In the genomic region with DNA sequence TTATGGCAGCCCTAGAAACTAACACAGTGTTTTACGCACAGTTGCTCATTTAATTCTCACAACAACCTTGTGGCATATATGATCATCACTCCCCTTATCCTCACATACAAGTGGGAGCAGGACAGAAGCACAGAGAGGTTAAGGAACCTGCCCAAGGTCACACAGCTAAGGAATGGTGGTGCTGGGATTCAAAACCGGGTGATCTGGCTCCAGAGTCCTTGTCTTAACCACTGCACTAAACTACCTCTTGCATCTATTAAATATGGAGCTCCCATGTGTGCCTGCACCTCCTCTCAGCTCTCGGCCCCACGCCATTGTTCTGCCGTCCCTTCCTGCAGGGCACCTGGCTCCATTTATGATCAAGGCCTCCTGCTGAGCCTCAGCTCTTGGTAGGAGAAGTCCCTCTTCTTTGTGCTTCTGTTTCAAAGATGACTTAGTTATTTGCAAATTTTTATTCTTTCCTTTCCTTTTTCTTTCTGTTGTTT, we compare ENCODE assay signal across 13 cellular contexts.
DNase-seq lines count a peak whose midpoint lies in the region; ATAC-seq, FAIRE-seq and TF ChIP-seq lines count a peak whose summit lies in the region.
"Had no signal": no experiment of that assay in that cellular context is flagged by ENCODE, and none has a peak within 500 bp of the region (broad histone marks: within the 10 kb centered on the region; RNA-seq: fewer than 3 reads in every experiment).

No MANE protein-coding gene starts in this region.

- intact Hi-C loops in HepG2 (cut with micrococcal nuclease; ENCODE audit: unreplicated experiment) (loop anchor here (10.0 kb wide), 1 partner anchor 85 kb away; no protein-coding TSS in a partner anchor), right lobe of liver (cut with DNase I) (no loop called here), lower lobe of right lung (cut with DNase I) (no loop called here), upper lobe of right lung (cut with DNase I) (no loop called here)
- intact Hi-C loops in activated T-helper 1 cell treated with anti-CD3 and anti-CD28 coated beads, Interleukin-12 subunit alpha, Interleukin-12 subunit beta, Interleukin-2, Interleukin-4 antibody, amounts not matched to agents 30 ng/mL and 10 ng/mL and 1 ng/mL, durations not matched to agents 14 hours and 24 hours and 36 hours (cut with micrococcal nuclease) = loop anchor here (5.0 kb wide), 1 partner anchor 97 kb away; no protein-coding TSS in a partner anchor

- no peak for FAIRE-seq in HepG2 (lab: Jason Lieb, UNC)
- FAIRE-seq: GM19239 had no signal

- POLR2A ChIA-PET in HepG2 (lab: Yijun Ruan, JAX) = no interaction called here

- H2AFZ ChIP-seq in HepG2 (ENCODE audit: low read length) = no peak overlapping the region

- TF ChIP-seq EP300 in HepG2 (IDR thresholded peaks at IDR 0.05; ENCODE audit: low read depth in 2 of 2, low read length in 2 of 2) (no peak), HepG2 (CRISPR knock-in tag; IDR thresholded peaks at IDR 0.05; ENCODE audit: borderline replicate concordance) (no peak)

- H3K36me3 ChIP-seq in HepG2 (replicated peaks in 1 of 2; ENCODE audit: control insufficient read depth in 1 of 2, insufficient read depth in 2 of 2, low read length in 2 of 2) (peaks cover 1 to 9% of the 10 kb centered on the region in 2 experiments; a peak in 1 of 5 replicates), right lobe of liver (no peaks in the 10 kb centered on the region), lower lobe of right lung (no peaks in the 10 kb centered on the region), upper lobe of right lung (no peaks in the 10 kb centered on the region)

- 92% methylated on average over 5 of the region's 5 CpGs for WGBS in HepG2 (ENCODE audit: low lambda C conversion rate)
- WGBS in right lobe of liver (ENCODE audit: insufficient coverage, low coverage, low lambda C conversion rate, missing lambda C conversion rate) = 100% methylated on average over 1 of the region's 5 CpGs

- peak overlapping the region; percentile 99 for H3K27ac Mint-ChIP-seq in activated T-helper 1 cell treated with anti-CD3 and anti-CD28 coated beads, Interleukin-12 subunit alpha, Interleukin-12 subunit beta, Interleukin-2, Interleukin-4 antibody, amounts not matched to agents 30 ng/mL and 10 ng/mL and 1 ng/mL, durations not matched to agents 14 hours and 24 hours and 36 hours

- CTCF ChIA-PET in HepG2 (lab: Yijun Ruan, JAX; ENCODE audit: low intra/inter-chr PET ratio, low total read pairs) = no interaction called here

- H3K27me3 ChIP-seq in HepG2 (ENCODE audit: control insufficient read depth in 1 of 2, insufficient read depth in 2 of 2, low read length in 2 of 2) (no peaks in the 10 kb centered on the region), right lobe of liver (no peaks in the 10 kb centered on the region), lower lobe of right lung (ENCODE audit: low read depth) (no peaks in the 10 kb centered on the region), upper lobe of right lung (no peaks in the 10 kb centered on the region)

- peak overlapping the region; percentile 41; the same call in 1 of the 2 replicates for H3K9ac ChIP-seq in HepG2 (ENCODE audit: insufficient read depth, low read depth, low read length)

- DNase-seq in HepG2 (ENCODE audit: low spot score) = no peak
- no peak for DNase-seq in right lobe of liver
- no peak for DNase-seq in activated T-helper 1 cell treated with anti-CD3 and anti-CD28 coated beads, Interleukin-12 subunit alpha, Interleukin-12 subunit beta, Interleukin-2, Interleukin-4 antibody, amounts not matched to agents 30 ng/mL and 10 ng/mL and 1 ng/mL, durations not matched to agents 14 hours and 24 hours and 36 hours (ENCODE audit: low spot score)
- DNase-seq in lower lobe of right lung = no peak
- peak; percentile 33 for DNase-seq in upper lobe of right lung
- no peak for DNase-seq in globus pallidus (ENCODE audit: low spot score)
- no peak for DNase-seq in 8988T
- no peak for DNase-seq in NCI-H1048 (lab: John Stamatoyannopoulos, UW)
- DNase-seq: DMS153, left ventricle myocardium inferior, NCI-H1417, NCI-H2171 treated with DMSO at 0.1 percent for 48 hours had no signal

- no TSS peak for BruUV-seq in HepG2 (replicated peaks; lab: Mats Ljungman, UMichigan)

- ATAC-seq in HepG2 (no peak), right lobe of liver (no peak), lower lobe of right lung (no peak), upper lobe of right lung (no peak)

- H3K4me3 ChIP-seq in HepG2 (replicated peaks in 1 of 3; ENCODE audit: insufficient read depth in 1 of 3, low read depth in 2 of 3, low read length in 3 of 3) (peak overlapping the region in 1 of 3 experiments; percentile 71; a peak in 1 of 6 replicates), right lobe of liver (no peak overlapping the region), lower lobe of right lung (no peak overlapping the region), upper lobe of right lung (no peak overlapping the region)
- H3K4me3 ChIP-seq: left ventricle myocardium inferior had no signal

- peaks cover 8% of the 10 kb centered on the region for H3K79me2 ChIP-seq in HepG2 (ENCODE audit: insufficient read depth, low read length)

- H3K9me3 Mint-ChIP-seq in activated T-helper 1 cell treated with anti-CD3 and anti-CD28 coated beads, Interleukin-12 subunit alpha, Interleukin-12 subunit beta, Interleukin-2, Interleukin-4 antibody, amounts not matched to agents 30 ng/mL and 10 ng/mL and 1 ng/mL, durations not matched to agents 14 hours and 24 hours and 36 hours = peaks cover 44% of the 10 kb centered on the region

- H3K36me3 Mint-ChIP-seq in activated T-helper 1 cell treated with anti-CD3 and anti-CD28 coated beads, Interleukin-12 subunit alpha, Interleukin-12 subunit beta, Interleukin-2, Interleukin-4 antibody, amounts not matched to agents 30 ng/mL and 10 ng/mL and 1 ng/mL, durations not matched to agents 14 hours and 24 hours and 36 hours (ENCODE audit: low read depth) = peaks cover 28% of the 10 kb centered on the region

- TF ChIP-seq POLR2A in HepG2 (IDR thresholded peaks at IDR 0.05; ENCODE audit: insufficient read depth in 1 of 2, low read depth in 2 of 2, low read length in 2 of 2) (no peak), right lobe of liver (IDR thresholded peaks at IDR 0.05) (no peak)

- TF ChIP-seq CTCF in HepG2 (CRISPR knock-in tag; IDR thresholded peaks at IDR 0.05) = no peak
- TF ChIP-seq CTCF in right lobe of liver (IDR thresholded peaks at IDR 0.05) = no peak
- no peak for TF ChIP-seq CTCF in lower lobe of right lung (IDR thresholded peaks at IDR 0.05)
- TF ChIP-seq CTCF in upper lobe of right lung (IDR thresholded peaks at IDR 0.05) = no peak

- H3K9me3 ChIP-seq in HepG2 (ENCODE audit: low read length) = peaks cover 12% of the 10 kb centered on the region
- peaks cover 0 to 9% (median 0%) of the 10 kb centered on the region in 4 donors for H3K9me3 ChIP-seq in right lobe of liver
- peaks cover 20% of the 10 kb centered on the region for H3K9me3 ChIP-seq in lower lobe of right lung
- peaks cover 9% of the 10 kb centered on the region for H3K9me3 ChIP-seq in upper lobe of right lung

- peak overlapping the region; percentile 92 for H3K27ac ChIP-seq in HepG2 (ENCODE audit: extremely low read length, insufficient read depth, low read length)
- H3K27ac ChIP-seq in right lobe of liver = no peak overlapping the region
- peak overlapping the region; percentile 74 for H3K27ac ChIP-seq in lower lobe of right lung
- peak overlapping the region; percentile 73 for H3K27ac ChIP-seq in upper lobe of right lung
- H3K27ac ChIP-seq: left ventricle myocardium inferior had no signal

- H4K20me1 ChIP-seq in HepG2 (ENCODE audit: insufficient read depth, low read length) = no peaks in the 10 kb centered on the region

- TF ChIP-seq RAD21 in HepG2 (CRISPR knock-in tag; IDR thresholded peaks at IDR 0.05) = no peak

- no peak overlapping the region for H3K4me3 Mint-ChIP-seq in activated T-helper 1 cell treated with anti-CD3 and anti-CD28 coated beads, Interleukin-12 subunit alpha, Interleukin-12 subunit beta, Interleukin-2, Interleukin-4 antibody, amounts not matched to agents 30 ng/mL and 10 ng/mL and 1 ng/mL, durations not matched to agents 14 hours and 24 hours and 36 hours

- H3K4me2 ChIP-seq in HepG2 (ENCODE audit: low read depth, low read length) = peak overlapping the region; percentile 90

- peaks cover 48% of the 10 kb centered on the region for H3K4me1 Mint-ChIP-seq in activated T-helper 1 cell treated with anti-CD3 and anti-CD28 coated beads, Interleukin-12 subunit alpha, Interleukin-12 subunit beta, Interleukin-2, Interleukin-4 antibody, amounts not matched to agents 30 ng/mL and 10 ng/mL and 1 ng/mL, durations not matched to agents 14 hours and 24 hours and 36 hours (ENCODE audit: low read depth)

- H3K4me1 ChIP-seq in HepG2 (ENCODE audit: insufficient read depth, low read length) = peaks cover 33% of the 10 kb centered on the region
- H3K4me1 ChIP-seq in right lobe of liver = no peaks in the 10 kb centered on the region
- H3K4me1 ChIP-seq in lower lobe of right lung = peaks cover 22% of the 10 kb centered on the region
- H3K4me1 ChIP-seq in upper lobe of right lung = peaks cover 15% of the 10 kb centered on the region
- H3K4me1 ChIP-seq: left ventricle myocardium inferior had no signal

- in situ Hi-C loops in HepG2 (cut with HindIII; ENCODE audit: extremely low pct_ligation_motif_present, low pct_unique_long_range_greater_than_20kb) = no loop called here

- no peaks in the 10 kb centered on the region for H3K27me3 Mint-ChIP-seq in activated T-helper 1 cell treated with anti-CD3 and anti-CD28 coated beads, Interleukin-12 subunit alpha, Interleukin-12 subunit beta, Interleukin-2, Interleukin-4 antibody, amounts not matched to agents 30 ng/mL and 10 ng/mL and 1 ng/mL, durations not matched to agents 14 hours and 24 hours and 36 hours (ENCODE audit: insufficient read depth)

TF ChIP-seq in HepG2, 621 proteins besides CTCF, POLR2A, EP300 and RAD21:
- TF ChIP-seq HMGA1 (CRISPR knock-in tag; conservative IDR thresholded peaks at IDR 0.05) (no peak), ADNP (CRISPR knock-in tag; IDR thresholded peaks at IDR 0.05) (0 out of 2 replicates have a peak, but pooled peaks have one; percentile 24), KDM1A (CRISPR knock-in tag; IDR thresholded peaks at IDR 0.05) (peak; percentile 50; the same call in 1 of the 2 replicates), ZNF768 (CRISPR knock-in tag; IDR thresholded peaks at IDR 0.05) (peak; percentile 93), ZMYM3 (CRISPR knock-in tag; IDR thresholded peaks at IDR 0.05) (peak; percentile 88)

Comparison
In these comparisons a context has a peak if more than half of its experiments do, and no peak if none do; other contexts are left out.
1. H3K27ac ChIP-seq: peak in HepG2 (single experiment), lower lobe of right lung (single experiment) and upper lobe of right lung (single experiment); none in right lobe of liver (0 of 3).
2. intact Hi-C loops: an anchor here in HepG2 (10.0 kb wide) and activated T-helper 1 cell treated with anti-CD3 and anti-CD28 coated beads, Interleukin-12 subunit alpha, Interleukin-12 subunit beta, Interleukin-2, Interleukin-4 antibody, amounts not matched to agents 30 ng/mL and 10 ng/mL and 1 ng/mL, durations not matched to agents 14 hours and 24 hours and 36 hours (5.0 kb wide); none called in right lobe of liver, lower lobe of right lung and upper lobe of right lung.